Comparison of ENCODE assay signal across 11 cellular contexts in the genomic region with DNA sequence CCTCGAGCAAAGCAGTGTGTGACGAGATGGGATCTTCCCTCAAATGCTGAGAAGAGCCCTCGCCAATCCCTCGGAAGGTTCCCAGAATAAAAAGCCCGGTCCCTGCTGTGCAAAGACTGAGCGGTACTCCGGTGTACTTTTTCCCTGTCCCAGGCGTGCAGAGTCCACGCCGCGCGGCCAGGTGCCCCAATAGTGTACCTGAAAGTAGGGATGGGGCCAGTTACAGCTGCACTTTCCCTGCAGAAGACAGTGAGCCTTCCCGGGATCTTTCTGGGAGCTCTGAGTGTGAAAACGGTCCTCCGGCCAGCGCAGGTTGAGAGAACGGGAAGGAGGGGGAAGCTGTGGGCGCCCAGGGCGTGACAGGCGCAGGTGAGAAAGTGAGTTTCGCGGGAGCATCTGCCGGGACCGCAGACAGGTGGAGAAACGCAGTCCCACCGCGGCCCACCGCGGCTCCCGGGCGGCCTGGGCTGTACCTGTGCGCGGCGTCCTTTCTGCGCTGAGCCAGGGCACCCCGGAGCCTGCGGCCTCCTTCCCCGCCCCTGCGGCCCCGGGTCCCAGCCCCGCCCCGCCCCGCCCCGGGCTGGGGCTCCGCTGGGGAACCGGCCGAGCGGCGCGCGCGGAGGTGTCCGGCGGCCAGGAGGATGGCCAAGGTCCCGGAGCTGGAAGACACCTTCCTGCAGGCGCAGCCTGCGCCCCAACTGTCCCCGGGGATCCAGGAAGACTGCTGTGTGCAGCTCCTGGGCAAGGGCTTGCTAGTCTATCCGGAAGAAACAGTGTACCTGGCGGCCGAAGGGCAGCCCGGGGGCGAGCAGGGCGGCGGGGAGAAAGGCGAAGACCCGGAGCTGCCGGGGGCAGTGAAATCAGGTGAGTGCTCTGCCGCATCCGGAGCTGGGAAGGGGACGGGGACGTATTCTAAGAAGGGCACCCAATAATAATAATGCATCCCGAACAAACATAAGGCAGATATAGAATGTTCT. TPM values are rescaled to one million over a fixed set of nuclear protein-coding genes. Genes with fewer than 3 reads are reported as not detected.
DNase-seq lines count a peak whose midpoint lies in the region; FAIRE-seq and TF ChIP-seq lines count a peak whose summit lies in the region.
"Had no signal": no experiment of that assay in that cellular context is flagged by ENCODE, and none has a peak within 500 bp of the region (broad histone marks: within the 10 kb centered on the region; RNA-seq: fewer than 3 reads in every experiment).

A gene with protein sequence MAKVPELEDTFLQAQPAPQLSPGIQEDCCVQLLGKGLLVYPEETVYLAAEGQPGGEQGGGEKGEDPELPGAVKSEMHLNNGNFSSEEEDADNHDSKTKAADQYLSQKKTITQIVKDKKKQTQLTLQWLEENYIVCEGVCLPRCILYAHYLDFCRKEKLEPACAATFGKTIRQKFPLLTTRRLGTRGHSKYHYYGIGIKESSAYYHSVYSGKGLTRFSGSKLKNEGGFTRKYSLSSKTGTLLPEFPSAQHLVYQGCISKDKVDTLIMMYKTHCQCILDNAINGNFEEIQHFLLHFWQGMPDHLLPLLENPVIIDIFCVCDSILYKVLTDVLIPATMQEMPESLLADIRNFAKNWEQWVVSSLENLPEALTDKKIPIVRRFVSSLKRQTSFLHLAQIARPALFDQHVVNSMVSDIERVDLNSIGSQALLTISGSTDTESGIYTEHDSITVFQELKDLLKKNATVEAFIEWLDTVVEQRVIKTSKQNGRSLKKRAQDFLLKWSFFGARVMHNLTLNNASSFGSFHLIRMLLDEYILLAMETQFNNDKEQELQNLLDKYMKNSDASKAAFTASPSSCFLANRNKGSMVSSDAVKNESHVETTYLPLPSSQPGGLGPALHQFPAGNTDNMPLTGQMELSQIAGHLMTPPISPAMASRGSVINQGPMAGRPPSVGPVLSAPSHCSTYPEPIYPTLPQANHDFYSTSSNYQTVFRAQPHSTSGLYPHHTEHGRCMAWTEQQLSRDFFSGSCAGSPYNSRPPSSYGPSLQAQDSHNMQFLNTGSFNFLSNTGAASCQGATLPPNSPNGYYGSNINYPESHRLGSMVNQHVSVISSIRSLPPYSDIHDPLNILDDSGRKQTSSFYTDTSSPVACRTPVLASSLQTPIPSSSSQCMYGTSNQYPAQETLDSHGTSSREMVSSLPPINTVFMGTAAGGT (plus strand): TSS at position 608 of the 977 bp plus-strand sequence. CDS start 34 bp downstream, at position 642.

- peaks cover 14% of the 10 kb centered on the region for H3K4me1 Mint-ChIP-seq in activated naive CD8-positive, alpha-beta T cell (ENCODE audit: low read depth)
- H3K4me1 Mint-ChIP-seq in HFFc6 (ENCODE audit: low read depth) = 0 out of 2 replicates have a peak, but pooled peaks cover 8% of the 10 kb centered on the region

- no peak within 1 kb of the TSS for H3K27ac Mint-ChIP-seq in activated naive CD8-positive, alpha-beta T cell
- no peak within 1 kb of the TSS for H3K27ac Mint-ChIP-seq in HFFc6
- H3K27ac Mint-ChIP-seq: activated naive CD4-positive, alpha-beta T cell treated with anti-CD3 and anti-CD28 coated beads, Interleukin-2, amount 50 U/mL, for 72 hours had no signal

- no peak for FAIRE-seq in frontal cortex (lab: Jason Lieb, UNC)

- H3K4me1 ChIP-seq in testis = no peaks in the 10 kb centered on the region
- H3K4me1 ChIP-seq: BLaER1 had no signal

- no peak for TF ChIP-seq POLR2A in testis (IDR thresholded peaks at IDR 0.05)

- DNase-seq in activated CD4-positive, alpha-beta T cell treated with anti-CD3 and anti-CD28 coated beads for 48 hours = peak; percentile 3
- no peak for DNase-seq in activated CD4-positive, alpha-beta T cell treated with anti-CD3 and anti-CD28 coated beads, Interleukin-2, amount 50 U/mL, for 4 hours
- peak; percentile 4 for DNase-seq in kidney tubule cell (ENCODE audit: low spot score)
- DNase-seq in testis = peak; percentile 14
- no peak for DNase-seq in midbrain (lab: John Stamatoyannopoulos, UW)
- DNase-seq in HFFc6 = no peak
- DNase-seq in frontal cortex (ENCODE audit: low spot score in 2 of 2) = no peak

- peak within 1 kb of the TSS; percentile 30 to 34 for H3K4me3 ChIP-seq in testis
- H3K4me3 ChIP-seq: BLaER1 had no signal

- WGBS in testis, 2 donors = 1% methylated on average over 35 to 46 of the region's 73 CpGs

- H3K9me3 Mint-ChIP-seq in activated naive CD8-positive, alpha-beta T cell (ENCODE audit: low read depth) = no peaks in the 10 kb centered on the region
- H3K9me3 Mint-ChIP-seq in HFFc6 = no peaks in the 10 kb centered on the region
- H3K9me3 Mint-ChIP-seq: activated naive CD4-positive, alpha-beta T cell treated with anti-CD3 and anti-CD28 coated beads, Interleukin-2, amount 50 U/mL, for 72 hours had no signal

- peak within 1 kb of the TSS; percentile 65 for H3K4me3 Mint-ChIP-seq in activated naive CD8-positive, alpha-beta T cell
- no peak within 1 kb of the TSS for H3K4me3 Mint-ChIP-seq in HFFc6

- H3K27ac ChIP-seq in testis = no peak within 1 kb of the TSS
- H3K27ac ChIP-seq: BLaER1, HL-60 had no signal

- peaks cover 26% of the 10 kb centered on the region for H3K27me3 Mint-ChIP-seq in activated naive CD8-positive, alpha-beta T cell
- H3K27me3 Mint-ChIP-seq in HFFc6 (ENCODE audit: insufficient read depth) = peaks cover 11% of the 10 kb centered on the region

- H3K36me3 ChIP-seq in testis (ENCODE audit: low read depth, missing control alignments) = no peaks in the 10 kb centered on the region
- H3K36me3 ChIP-seq: BLaER1 had no signal

- intact Hi-C loops in testis (cut with DNase I; ENCODE audit: low total_unique reads) = no loop called here

- H3K36me3 Mint-ChIP-seq in activated naive CD8-positive, alpha-beta T cell = peaks cover 5% of the 10 kb centered on the region
- H3K36me3 Mint-ChIP-seq in HFFc6 (ENCODE audit: low read depth) = no peaks in the 10 kb centered on the region

- H3K27me3 ChIP-seq in testis = no peaks in the 10 kb centered on the region
- H3K27me3 ChIP-seq: BLaER1 had no signal

- TF ChIP-seq CTCF in testis (IDR thresholded peaks at IDR 0.05) = no peak
- TF ChIP-seq CTCF in HFFc6 (IDR thresholded peaks at IDR 0.05) = no peak

- H3K9me3 ChIP-seq in testis = no peaks in the 10 kb centered on the region

RNA-seq across cellular contexts. Expression of the gene that starts here (rescaled TPM):
- under 1 TPM; 0.93 to 0.94 TPM for total RNA-seq in testis
- polyA plus RNA-seq in testis (ENCODE audit: insufficient read depth, low read depth, low replicate concordance) = 0.99 TPM
- not detected for total RNA-seq in HFFc6 (2021; fragmentation: NEBNext Ultra II Directional; extraction: Animal tissue kit (Norgen Biotek cat#: 25700))
- not detected for total RNA-seq in frontal cortex
- total RNA-seq: activated naive CD4-positive, alpha-beta T cell treated with anti-CD3 and anti-CD28 coated beads, Interleukin-2, amount 50 U/mL, for 72 hours had no signal

Comparison
In these comparisons a context has a peak if more than half of its experiments do, and no peak if none do; other contexts are left out.
1. DNase-seq: peak in activated CD4-positive, alpha-beta T cell treated with anti-CD3 and anti-CD28 coated beads for 48 hours (single experiment) and kidney tubule cell (single experiment); none in activated CD4-positive, alpha-beta T cell treated with anti-CD3 and anti-CD28 coated beads, Interleukin-2, amount 50 U/mL, for 4 hours (0 of 2), midbrain (single experiment), HFFc6 (single experiment) and frontal cortex (0 of 2).
2. Peak in DNase-seq and H3K4me3 ChIP-seq in testis; RNA of the gene not detected or under 1 TPM.